Comparison of ENCODE assay signal across 8 cellular contexts in the genomic region with DNA sequence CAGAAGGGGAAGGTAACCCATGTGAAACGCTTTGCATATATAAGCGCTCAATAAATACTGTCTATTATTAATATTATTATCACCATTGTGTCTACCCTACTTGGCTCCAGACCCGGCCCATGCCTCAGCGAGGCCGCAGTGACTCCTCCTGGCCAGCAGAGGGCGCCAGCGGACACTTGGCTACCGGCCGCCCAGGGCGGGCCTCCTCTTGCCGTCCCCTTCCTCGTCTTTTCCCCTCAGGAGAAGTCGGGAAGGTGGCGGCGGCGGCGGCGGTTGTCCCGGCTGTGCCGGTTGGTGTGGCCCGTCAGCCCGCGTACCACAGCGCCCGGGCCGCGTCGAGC. TPM values are rescaled to one million over a fixed set of nuclear protein-coding genes. Genes with fewer than 3 reads are reported as not detected.
A peak's percentile ranks its signal among the peaks of the same experiment; 100 is the strongest.
DNase-seq lines count a peak whose midpoint lies in the region; ATAC-seq and TF ChIP-seq lines count a peak whose summit lies in the region.

A gene with protein sequence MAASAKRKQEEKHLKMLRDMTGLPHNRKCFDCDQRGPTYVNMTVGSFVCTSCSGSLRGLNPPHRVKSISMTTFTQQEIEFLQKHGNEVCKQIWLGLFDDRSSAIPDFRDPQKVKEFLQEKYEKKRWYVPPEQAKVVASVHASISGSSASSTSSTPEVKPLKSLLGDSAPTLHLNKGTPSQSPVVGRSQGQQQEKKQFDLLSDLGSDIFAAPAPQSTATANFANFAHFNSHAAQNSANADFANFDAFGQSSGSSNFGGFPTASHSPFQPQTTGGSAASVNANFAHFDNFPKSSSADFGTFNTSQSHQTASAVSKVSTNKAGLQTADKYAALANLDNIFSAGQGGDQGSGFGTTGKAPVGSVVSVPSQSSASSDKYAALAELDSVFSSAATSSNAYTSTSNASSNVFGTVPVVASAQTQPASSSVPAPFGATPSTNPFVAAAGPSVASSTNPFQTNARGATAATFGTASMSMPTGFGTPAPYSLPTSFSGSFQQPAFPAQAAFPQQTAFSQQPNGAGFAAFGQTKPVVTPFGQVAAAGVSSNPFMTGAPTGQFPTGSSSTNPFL (plus strand): TSS at position 233 of the 341 bp plus-strand sequence. CDS start 266 bp downstream, outside the sequence.

- 0 to 1% methylated on average over 27 to 28 of the region's 28 CpGs for WGBS in esophagus, 2 donors

- H2AFZ ChIP-seq in PC-3 (ENCODE audit: low read length): peak within 1 kb of the TSS; percentile 59; the same call in 1 of the 2 replicates

- BruUV-seq in PC-3 (replicated peaks; lab: Mats Ljungman, UMichigan): no TSS peak

- intact Hi-C loops in PC-3 (cut with micrococcal nuclease): loop anchor here (5.0 to 10.0 kb wide), 2 partner anchors 185 to 403 kb away; partner anchors contain the start of gene DAW1

- no peaks in the 10 kb centered on the region for H3F3A ChIP-seq in PC-3 (ENCODE audit: low read length, unreplicated experiment)

- CTCF ChIA-PET in PC-3 (lab: Charles Lee): no interaction called here

- H3K9ac ChIP-seq in PC-3 (ENCODE audit: low read length) (peak within 1 kb of the TSS; percentile 81), muscle layer of colon (ENCODE audit: low read length) (no peak within 1 kb of the TSS)

- H3K9me3 ChIP-seq in PC-3 (ENCODE audit: low read length): no peaks in the 10 kb centered on the region
- no peaks in the 10 kb centered on the region for H3K9me3 ChIP-seq in esophagus (ENCODE audit: control insufficient read depth in 2 of 2, insufficient read depth in 1 of 2, low read depth in 1 of 2, low read length in 1 of 2)
- no peaks in the 10 kb centered on the region for H3K9me3 ChIP-seq in muscle layer of colon (ENCODE audit: low read length)

- H3K27me3 ChIP-seq in PC-3 (ENCODE audit: low read length) (no peaks in the 10 kb centered on the region), esophagus (ENCODE audit: control insufficient read depth in 1 of 2, insufficient read depth in 2 of 2, low read length in 2 of 2) (no peaks in the 10 kb centered on the region), muscle layer of colon (ENCODE audit: control insufficient read depth in 1 of 2, insufficient read depth in 2 of 2, low read length in 2 of 2) (no peaks in the 10 kb centered on the region)

- ATAC-seq in GM21381 (IDR thresholded peaks at IDR 0.05; ENCODE audit: unreplicated experiment): peak; percentile 88
- ATAC-seq in PC-3: peak; percentile 53

- peak within 1 kb of the TSS; percentile 94 for H3K4me3 ChIP-seq in PC-3 (ENCODE audit: low read length)
- H3K4me3 ChIP-seq in esophagus (ENCODE audit: low read depth in 1 of 2, low read length in 2 of 2): peak within 1 kb of the TSS; percentile 93 to 99
- peak within 1 kb of the TSS; percentile 61 to 89 for H3K4me3 ChIP-seq in muscle layer of colon (ENCODE audit: low read depth in 1 of 2, low read length in 2 of 2)

- DNase-seq in DMS153 (lab: John Stamatoyannopoulos, UW) (peak; percentile 61), HUDEP-2 (lab: John Stamatoyannopoulos, UW; ENCODE audit: unreplicated experiment in 76 of 76) (peak in 72 of 76 experiments; percentile 11 to 85 (median 61)), PC-3 (peak; percentile 84)
- DNase-seq in activated T-cell treated with anti-CD3 and anti-CD28 coated beads, Interleukin-2, amount 50 U/mL, for 1 hour: peak; percentile 93
- peak; percentile 78 for DNase-seq in stimulated activated CD8-positive, alpha-beta memory T cell treated with anti-CD3 and anti-CD28 coated beads, Interleukin-7, amount 100 ng/mL, for 24 hours (ENCODE audit: low read depth)

- H3K36me3 ChIP-seq in PC-3 (ENCODE audit: low read depth, low read length): no peaks in the 10 kb centered on the region
- H3K36me3 ChIP-seq in esophagus (ENCODE audit: control insufficient read depth in 2 of 2, insufficient read depth in 2 of 2, low read length in 1 of 2): no peaks in the 10 kb centered on the region
- no peaks in the 10 kb centered on the region for H3K36me3 ChIP-seq in muscle layer of colon (ENCODE audit: insufficient read depth, low read length)

- H3K79me2 ChIP-seq in PC-3 (ENCODE audit: low read length): peaks cover 47% of the 10 kb centered on the region

- peaks cover 42% of the 10 kb centered on the region for H3K4me1 ChIP-seq in PC-3 (ENCODE audit: insufficient read depth, low read length)
- peaks cover 2% of the 10 kb centered on the region in 2 donors for H3K4me1 ChIP-seq in esophagus (ENCODE audit: control insufficient read depth in 2 of 2, insufficient read depth in 2 of 2, low read length in 1 of 2)
- H3K4me1 ChIP-seq in muscle layer of colon (ENCODE audit: insufficient read depth, low read length): peaks cover 22% of the 10 kb centered on the region

- H3K9me2 ChIP-seq in PC-3 (replicated peaks; ENCODE audit: low read length): no peaks in the 10 kb centered on the region

- POLR2A ChIA-PET in PC-3 (lab: Charles Lee; ENCODE audit: unreplicated experiment): no interaction called here

- H3K4me2 ChIP-seq in PC-3 (ENCODE audit: low read length): peak within 1 kb of the TSS; percentile 83

- H3K27ac ChIP-seq in PC-3 (ENCODE audit: low read length) (no peak within 1 kb of the TSS), esophagus (ENCODE audit: low read depth in 2 of 2, low read length in 1 of 2) (peak within 1 kb of the TSS; percentile 93 to 96), muscle layer of colon (ENCODE audit: low read depth, low read length) (peak within 1 kb of the TSS; percentile 88)

- peaks cover 37% of the 10 kb centered on the region for H4K20me1 ChIP-seq in PC-3 (ENCODE audit: low read length)

- TF ChIP-seq CTCF in PC-3 (conservative IDR thresholded peaks at IDR 0.05; ENCODE audit: low read depth, low read length): peak; percentile 87

RNA-seq across cellular contexts. Expression of the gene that starts here (rescaled TPM):
- total RNA-seq in PC-3 (2014; rRNA removed): 44.0 and 56.3 TPM in 2 replicates
- polyA plus RNA-seq in esophagus: 10 to 100 TPM; 20.3 to 31.2 TPM
